ENCODE assay signal across 1 cellular context in the genomic region with DNA sequence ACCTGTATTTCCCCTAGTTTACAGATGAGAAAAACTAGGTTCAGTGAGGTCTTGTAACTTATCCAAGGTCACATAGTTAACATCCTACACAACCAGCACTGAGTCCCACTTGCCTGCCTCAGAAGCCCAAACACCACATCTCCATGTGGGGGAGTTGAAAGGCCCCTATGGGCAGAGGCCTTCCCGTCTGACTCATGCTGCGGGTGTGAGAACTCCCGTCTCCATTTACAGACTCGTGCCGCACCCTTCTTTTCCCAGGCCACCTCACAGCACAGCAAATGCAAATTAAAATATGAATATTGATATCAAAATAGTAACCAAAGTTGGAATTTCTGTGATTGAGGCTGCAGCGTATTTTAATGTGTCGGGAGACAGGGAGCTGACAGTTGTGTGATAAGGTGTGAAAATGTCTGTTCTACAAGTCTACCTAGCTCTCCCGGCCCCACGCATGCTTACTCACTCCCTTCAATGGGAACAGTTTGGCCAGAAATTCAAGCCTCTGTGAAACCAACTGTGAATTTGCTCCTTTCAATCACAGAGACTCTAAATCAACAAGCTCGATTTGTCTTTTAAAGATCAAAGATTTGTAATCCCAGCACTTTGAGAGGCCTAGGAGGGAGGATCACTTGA.
TF ChIP-seq lines count a peak whose summit lies in the region.

No MANE protein-coding gene starts in this region.

TF ChIP-seq in K562, 482 proteins besides CTCF, POLR2A, EP300 and RAD21 (continued from another document and continues in another):
- TF ChIP-seq SRF (CRISPR knock-in tag; IDR thresholded peaks at IDR 0.05) = no peak
- TF ChIP-seq, protein P1, sequence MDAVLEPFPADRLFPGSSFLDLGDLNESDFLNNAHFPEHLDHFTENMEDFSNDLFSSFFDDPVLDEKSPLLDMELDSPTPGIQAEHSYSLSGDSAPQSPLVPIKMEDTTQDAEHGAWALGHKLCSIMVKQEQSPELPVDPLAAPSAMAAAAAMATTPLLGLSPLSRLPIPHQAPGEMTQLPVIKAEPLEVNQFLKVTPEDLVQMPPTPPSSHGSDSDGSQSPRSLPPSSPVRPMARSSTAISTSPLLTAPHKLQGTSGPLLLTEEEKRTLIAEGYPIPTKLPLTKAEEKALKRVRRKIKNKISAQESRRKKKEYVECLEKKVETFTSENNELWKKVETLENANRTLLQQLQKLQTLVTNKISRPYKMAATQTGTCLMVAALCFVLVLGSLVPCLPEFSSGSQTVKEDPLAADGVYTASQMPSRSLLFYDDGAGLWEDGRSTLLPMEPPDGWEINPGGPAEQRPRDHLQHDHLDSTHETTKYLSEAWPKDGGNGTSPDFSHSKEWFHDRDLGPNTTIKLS (IDR thresholded peaks at IDR 0.05; ENCODE audit: borderline replicate concordance, low read depth) = no peak
- TF ChIP-seq MCM5 (IDR thresholded peaks at IDR 0.05; ENCODE audit: low read depth) = no peak
- TF ChIP-seq LEF1 (IDR thresholded peaks at IDR 0.05) = 0 out of 2 replicates have a peak, but pooled peaks have one; percentile 29
- TF ChIP-seq, protein P2, sequence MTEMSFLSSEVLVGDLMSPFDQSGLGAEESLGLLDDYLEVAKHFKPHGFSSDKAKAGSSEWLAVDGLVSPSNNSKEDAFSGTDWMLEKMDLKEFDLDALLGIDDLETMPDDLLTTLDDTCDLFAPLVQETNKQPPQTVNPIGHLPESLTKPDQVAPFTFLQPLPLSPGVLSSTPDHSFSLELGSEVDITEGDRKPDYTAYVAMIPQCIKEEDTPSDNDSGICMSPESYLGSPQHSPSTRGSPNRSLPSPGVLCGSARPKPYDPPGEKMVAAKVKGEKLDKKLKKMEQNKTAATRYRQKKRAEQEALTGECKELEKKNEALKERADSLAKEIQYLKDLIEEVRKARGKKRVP (CRISPR knock-in tag; IDR thresholded peaks at IDR 0.05) = no peak
- no peak for TF ChIP-seq IRF2 (CRISPR knock-in tag; IDR thresholded peaks at IDR 0.05)
- TF ChIP-seq, protein P3, sequence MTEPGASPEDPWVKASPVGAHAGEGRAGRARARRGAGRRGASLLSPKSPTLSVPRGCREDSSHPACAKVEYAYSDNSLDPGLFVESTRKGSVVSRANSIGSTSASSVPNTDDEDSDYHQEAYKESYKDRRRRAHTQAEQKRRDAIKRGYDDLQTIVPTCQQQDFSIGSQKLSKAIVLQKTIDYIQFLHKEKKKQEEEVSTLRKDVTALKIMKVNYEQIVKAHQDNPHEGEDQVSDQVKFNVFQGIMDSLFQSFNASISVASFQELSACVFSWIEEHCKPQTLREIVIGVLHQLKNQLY (CRISPR knock-in tag; conservative IDR thresholded peaks at IDR 0.05) = no peak
- TF ChIP-seq, protein P4, sequence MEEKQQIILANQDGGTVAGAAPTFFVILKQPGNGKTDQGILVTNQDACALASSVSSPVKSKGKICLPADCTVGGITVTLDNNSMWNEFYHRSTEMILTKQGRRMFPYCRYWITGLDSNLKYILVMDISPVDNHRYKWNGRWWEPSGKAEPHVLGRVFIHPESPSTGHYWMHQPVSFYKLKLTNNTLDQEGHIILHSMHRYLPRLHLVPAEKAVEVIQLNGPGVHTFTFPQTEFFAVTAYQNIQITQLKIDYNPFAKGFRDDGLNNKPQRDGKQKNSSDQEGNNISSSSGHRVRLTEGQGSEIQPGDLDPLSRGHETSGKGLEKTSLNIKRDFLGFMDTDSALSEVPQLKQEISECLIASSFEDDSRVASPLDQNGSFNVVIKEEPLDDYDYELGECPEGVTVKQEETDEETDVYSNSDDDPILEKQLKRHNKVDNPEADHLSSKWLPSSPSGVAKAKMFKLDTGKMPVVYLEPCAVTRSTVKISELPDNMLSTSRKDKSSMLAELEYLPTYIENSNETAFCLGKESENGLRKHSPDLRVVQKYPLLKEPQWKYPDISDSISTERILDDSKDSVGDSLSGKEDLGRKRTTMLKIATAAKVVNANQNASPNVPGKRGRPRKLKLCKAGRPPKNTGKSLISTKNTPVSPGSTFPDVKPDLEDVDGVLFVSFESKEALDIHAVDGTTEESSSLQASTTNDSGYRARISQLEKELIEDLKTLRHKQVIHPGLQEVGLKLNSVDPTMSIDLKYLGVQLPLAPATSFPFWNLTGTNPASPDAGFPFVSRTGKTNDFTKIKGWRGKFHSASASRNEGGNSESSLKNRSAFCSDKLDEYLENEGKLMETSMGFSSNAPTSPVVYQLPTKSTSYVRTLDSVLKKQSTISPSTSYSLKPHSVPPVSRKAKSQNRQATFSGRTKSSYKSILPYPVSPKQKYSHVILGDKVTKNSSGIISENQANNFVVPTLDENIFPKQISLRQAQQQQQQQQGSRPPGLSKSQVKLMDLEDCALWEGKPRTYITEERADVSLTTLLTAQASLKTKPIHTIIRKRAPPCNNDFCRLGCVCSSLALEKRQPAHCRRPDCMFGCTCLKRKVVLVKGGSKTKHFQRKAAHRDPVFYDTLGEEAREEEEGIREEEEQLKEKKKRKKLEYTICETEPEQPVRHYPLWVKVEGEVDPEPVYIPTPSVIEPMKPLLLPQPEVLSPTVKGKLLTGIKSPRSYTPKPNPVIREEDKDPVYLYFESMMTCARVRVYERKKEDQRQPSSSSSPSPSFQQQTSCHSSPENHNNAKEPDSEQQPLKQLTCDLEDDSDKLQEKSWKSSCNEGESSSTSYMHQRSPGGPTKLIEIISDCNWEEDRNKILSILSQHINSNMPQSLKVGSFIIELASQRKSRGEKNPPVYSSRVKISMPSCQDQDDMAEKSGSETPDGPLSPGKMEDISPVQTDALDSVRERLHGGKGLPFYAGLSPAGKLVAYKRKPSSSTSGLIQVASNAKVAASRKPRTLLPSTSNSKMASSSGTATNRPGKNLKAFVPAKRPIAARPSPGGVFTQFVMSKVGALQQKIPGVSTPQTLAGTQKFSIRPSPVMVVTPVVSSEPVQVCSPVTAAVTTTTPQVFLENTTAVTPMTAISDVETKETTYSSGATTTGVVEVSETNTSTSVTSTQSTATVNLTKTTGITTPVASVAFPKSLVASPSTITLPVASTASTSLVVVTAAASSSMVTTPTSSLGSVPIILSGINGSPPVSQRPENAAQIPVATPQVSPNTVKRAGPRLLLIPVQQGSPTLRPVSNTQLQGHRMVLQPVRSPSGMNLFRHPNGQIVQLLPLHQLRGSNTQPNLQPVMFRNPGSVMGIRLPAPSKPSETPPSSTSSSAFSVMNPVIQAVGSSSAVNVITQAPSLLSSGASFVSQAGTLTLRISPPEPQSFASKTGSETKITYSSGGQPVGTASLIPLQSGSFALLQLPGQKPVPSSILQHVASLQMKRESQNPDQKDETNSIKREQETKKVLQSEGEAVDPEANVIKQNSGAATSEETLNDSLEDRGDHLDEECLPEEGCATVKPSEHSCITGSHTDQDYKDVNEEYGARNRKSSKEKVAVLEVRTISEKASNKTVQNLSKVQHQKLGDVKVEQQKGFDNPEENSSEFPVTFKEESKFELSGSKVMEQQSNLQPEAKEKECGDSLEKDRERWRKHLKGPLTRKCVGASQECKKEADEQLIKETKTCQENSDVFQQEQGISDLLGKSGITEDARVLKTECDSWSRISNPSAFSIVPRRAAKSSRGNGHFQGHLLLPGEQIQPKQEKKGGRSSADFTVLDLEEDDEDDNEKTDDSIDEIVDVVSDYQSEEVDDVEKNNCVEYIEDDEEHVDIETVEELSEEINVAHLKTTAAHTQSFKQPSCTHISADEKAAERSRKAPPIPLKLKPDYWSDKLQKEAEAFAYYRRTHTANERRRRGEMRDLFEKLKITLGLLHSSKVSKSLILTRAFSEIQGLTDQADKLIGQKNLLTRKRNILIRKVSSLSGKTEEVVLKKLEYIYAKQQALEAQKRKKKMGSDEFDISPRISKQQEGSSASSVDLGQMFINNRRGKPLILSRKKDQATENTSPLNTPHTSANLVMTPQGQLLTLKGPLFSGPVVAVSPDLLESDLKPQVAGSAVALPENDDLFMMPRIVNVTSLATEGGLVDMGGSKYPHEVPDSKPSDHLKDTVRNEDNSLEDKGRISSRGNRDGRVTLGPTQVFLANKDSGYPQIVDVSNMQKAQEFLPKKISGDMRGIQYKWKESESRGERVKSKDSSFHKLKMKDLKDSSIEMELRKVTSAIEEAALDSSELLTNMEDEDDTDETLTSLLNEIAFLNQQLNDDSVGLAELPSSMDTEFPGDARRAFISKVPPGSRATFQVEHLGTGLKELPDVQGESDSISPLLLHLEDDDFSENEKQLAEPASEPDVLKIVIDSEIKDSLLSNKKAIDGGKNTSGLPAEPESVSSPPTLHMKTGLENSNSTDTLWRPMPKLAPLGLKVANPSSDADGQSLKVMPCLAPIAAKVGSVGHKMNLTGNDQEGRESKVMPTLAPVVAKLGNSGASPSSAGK (IDR thresholded peaks at IDR 0.05) = peak; percentile 81
- no peak for TF ChIP-seq TFAM (CRISPR knock-in tag; conservative IDR thresholded peaks at IDR 0.05)
- no peak for TF ChIP-seq ETV6 (IDR thresholded peaks at IDR 0.05; ENCODE audit: borderline replicate concordance in 1 of 2, low read depth in 2 of 2, low read length in 1 of 2)
- TF ChIP-seq ETV6 (CRISPR knock-in tag; IDR thresholded peaks at IDR 0.05; ENCODE audit: borderline replicate concordance) = no peak
- TF ChIP-seq BHLHE40 (IDR thresholded peaks at IDR 0.05; ENCODE audit: low read length) = peak; percentile 84
- TF ChIP-seq ZFX (CRISPR knock-in tag; IDR thresholded peaks at IDR 0.05) = peak; percentile 43
- TF ChIP-seq, protein P5, sequence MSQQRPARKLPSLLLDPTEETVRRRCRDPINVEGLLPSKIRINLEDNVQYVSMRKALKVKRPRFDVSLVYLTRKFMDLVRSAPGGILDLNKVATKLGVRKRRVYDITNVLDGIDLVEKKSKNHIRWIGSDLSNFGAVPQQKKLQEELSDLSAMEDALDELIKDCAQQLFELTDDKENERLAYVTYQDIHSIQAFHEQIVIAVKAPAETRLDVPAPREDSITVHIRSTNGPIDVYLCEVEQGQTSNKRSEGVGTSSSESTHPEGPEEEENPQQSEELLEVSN (IDR thresholded peaks at IDR 0.05; ENCODE audit: borderline replicate concordance in 1 of 2, extremely low read depth in 1 of 2, insufficient read depth in 1 of 2, insufficient read length in 1 of 2, low read depth in 1 of 2, low read length in 1 of 2, poor library complexity in 1 of 2, severe bottlenecking in 1 of 2) = peak in 1 of 2 experiments; percentile 67
- TF ChIP-seq, protein P6, sequence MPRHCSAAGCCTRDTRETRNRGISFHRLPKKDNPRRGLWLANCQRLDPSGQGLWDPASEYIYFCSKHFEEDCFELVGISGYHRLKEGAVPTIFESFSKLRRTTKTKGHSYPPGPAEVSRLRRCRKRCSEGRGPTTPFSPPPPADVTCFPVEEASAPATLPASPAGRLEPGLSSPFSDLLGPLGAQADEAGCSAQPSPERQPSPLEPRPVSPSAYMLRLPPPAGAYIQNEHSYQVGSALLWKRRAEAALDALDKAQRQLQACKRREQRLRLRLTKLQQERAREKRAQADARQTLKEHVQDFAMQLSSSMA (CRISPR knock-in tag; IDR thresholded peaks at IDR 0.05) = no peak
- TF ChIP-seq, protein P7, sequence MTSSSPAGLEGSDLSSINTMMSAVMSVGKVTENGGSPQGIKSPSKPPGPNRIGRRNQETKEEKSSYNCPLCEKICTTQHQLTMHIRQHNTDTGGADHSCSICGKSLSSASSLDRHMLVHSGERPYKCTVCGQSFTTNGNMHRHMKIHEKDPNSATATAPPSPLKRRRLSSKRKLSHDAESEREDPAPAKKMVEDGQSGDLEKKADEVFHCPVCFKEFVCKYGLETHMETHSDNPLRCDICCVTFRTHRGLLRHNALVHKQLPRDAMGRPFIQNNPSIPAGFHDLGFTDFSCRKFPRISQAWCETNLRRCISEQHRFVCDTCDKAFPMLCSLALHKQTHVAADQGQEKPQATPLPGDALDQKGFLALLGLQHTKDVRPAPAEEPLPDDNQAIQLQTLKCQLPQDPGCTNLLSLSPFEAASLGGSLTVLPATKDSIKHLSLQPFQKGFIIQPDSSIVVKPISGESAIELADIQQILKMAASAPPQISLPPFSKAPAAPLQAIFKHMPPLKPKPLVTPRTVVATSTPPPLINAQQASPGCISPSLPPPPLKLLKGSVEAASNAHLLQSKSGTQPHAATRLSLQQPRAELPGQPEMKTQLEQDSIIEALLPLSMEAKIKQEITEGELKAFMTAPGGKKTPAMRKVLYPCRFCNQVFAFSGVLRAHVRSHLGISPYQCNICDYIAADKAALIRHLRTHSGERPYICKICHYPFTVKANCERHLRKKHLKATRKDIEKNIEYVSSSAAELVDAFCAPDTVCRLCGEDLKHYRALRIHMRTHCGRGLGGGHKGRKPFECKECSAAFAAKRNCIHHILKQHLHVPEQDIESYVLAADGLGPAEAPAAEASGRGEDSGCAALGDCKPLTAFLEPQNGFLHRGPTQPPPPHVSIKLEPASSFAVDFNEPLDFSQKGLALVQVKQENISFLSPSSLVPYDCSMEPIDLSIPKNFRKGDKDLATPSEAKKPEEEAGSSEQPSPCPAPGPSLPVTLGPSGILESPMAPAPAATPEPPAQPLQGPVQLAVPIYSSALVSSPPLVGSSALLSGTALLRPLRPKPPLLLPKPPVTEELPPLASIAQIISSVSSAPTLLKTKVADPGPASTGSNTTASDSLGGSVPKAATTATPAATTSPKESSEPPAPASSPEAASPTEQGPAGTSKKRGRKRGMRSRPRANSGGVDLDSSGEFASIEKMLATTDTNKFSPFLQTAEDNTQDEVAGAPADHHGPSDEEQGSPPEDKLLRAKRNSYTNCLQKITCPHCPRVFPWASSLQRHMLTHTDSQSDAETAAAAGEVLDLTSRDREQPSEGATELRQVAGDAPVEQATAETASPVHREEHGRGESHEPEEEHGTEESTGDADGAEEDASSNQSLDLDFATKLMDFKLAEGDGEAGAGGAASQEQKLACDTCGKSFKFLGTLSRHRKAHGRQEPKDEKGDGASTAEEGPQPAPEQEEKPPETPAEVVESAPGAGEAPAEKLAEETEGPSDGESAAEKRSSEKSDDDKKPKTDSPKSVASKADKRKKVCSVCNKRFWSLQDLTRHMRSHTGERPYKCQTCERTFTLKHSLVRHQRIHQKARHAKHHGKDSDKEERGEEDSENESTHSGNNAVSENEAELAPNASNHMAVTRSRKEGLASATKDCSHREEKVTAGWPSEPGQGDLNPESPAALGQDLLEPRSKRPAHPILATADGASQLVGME (CRISPR knock-in tag; IDR thresholded peaks at IDR 0.05) = no peak
- 0 out of 2 replicates have a peak, but pooled peaks have one; percentile 14 for TF ChIP-seq TEAD4 (IDR thresholded peaks at IDR 0.05; ENCODE audit: low read length)
- TF ChIP-seq TEAD4 (CRISPR knock-in tag; IDR thresholded peaks at IDR 0.05; ENCODE audit: borderline replicate concordance) = no peak
- TF ChIP-seq, protein P8, sequence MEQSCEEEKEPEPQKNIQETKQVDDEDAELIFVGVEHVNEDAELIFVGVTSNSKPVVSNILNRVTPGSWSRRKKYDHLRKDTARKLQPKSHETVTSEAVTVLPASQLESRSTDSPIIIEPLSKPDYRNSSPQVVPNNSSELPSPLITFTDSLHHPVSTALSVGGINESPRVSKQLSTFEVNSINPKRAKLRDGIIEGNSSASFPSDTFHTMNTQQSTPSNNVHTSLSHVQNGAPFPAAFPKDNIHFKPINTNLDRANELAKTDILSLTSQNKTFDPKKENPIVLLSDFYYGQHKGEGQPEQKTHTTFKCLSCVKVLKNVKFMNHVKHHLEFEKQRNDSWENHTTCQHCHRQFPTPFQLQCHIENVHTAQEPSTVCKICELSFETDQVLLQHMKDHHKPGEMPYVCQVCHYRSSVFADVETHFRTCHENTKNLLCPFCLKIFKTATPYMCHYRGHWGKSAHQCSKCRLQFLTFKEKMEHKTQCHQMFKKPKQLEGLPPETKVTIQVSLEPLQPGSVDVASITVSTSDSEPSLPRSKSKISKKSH (CRISPR knock-in tag; IDR thresholded peaks at IDR 0.05) = no peak
- no peak for TF ChIP-seq ETV5 (CRISPR knock-in tag; IDR thresholded peaks at IDR 0.05; ENCODE audit: low read depth)
- TF ChIP-seq, protein P9, sequence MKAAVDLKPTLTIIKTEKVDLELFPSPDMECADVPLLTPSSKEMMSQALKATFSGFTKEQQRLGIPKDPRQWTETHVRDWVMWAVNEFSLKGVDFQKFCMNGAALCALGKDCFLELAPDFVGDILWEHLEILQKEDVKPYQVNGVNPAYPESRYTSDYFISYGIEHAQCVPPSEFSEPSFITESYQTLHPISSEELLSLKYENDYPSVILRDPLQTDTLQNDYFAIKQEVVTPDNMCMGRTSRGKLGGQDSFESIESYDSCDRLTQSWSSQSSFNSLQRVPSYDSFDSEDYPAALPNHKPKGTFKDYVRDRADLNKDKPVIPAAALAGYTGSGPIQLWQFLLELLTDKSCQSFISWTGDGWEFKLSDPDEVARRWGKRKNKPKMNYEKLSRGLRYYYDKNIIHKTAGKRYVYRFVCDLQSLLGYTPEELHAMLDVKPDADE (conservative IDR thresholded peaks at IDR 0.05; ENCODE audit: control insufficient read depth, low read depth, low read length) = no peak
- no peak for TF ChIP-seq NR2F6 (CRISPR knock-in tag; IDR thresholded peaks at IDR 0.05)
- TF ChIP-seq PTRF (tag; IDR thresholded peaks at IDR 0.05) = no peak
